20 cellular contexts compared by ENCODE assay signal in genomic region chr13:46756977-46757376, GRCh38. TPM values are rescaled to one million over a fixed set of nuclear protein-coding genes. Genes with fewer than 3 reads are reported as not detected.
DNase-seq lines count a peak whose midpoint lies in the region; ATAC-seq and TF ChIP-seq lines count a peak whose summit lies in the region.
"Had no signal": no experiment of that assay in that cellular context is flagged by ENCODE, and none has a peak within 500 bp of the region (broad histone marks: within the 10 kb centered on the region; RNA-seq: fewer than 3 reads in every experiment).

No MANE protein-coding gene starts in this region.

- H3K9me3 Mint-ChIP-seq in HFFc6 = no peaks in the 10 kb centered on the region
- H3K9me3 Mint-ChIP-seq: effector memory CD8-positive, alpha-beta T cell; IgD-negative memory B cell; nephron; stimulated activated effector memory CD8-positive, alpha-beta T cell treated with anti-CD3 and anti-CD28 coated beads, Interleukin-12 subunit alpha, Interleukin-12 subunit beta, amount 100 ng/mL, for 72 hours had no signal

- H3K36me3 Mint-ChIP-seq in HFFc6 (ENCODE audit: low read depth) = peaks cover 5% of the 10 kb centered on the region
- H3K36me3 Mint-ChIP-seq: IgD-negative memory B cell had no signal

- TF ChIP-seq CTCF in HFFc6 (IDR thresholded peaks at IDR 0.05) (no peak), VCaP (conservative IDR thresholded peaks at IDR 0.05) (no peak), fibroblast of the aortic adventitia (IDR thresholded peaks at IDR 0.05; ENCODE audit: insufficient read depth, low read length) (no peak), WERI-Rb-1 (IDR thresholded peaks at IDR 0.05; ENCODE audit: low read depth, low read length) (no peak)

- DNase-seq in HFFc6 (peak; percentile 4), fibroblast of the aortic adventitia (ENCODE audit: low read depth) (peak; percentile 71), stromal cell of bone marrow (ENCODE audit: low read depth) (peak; percentile 49), WERI-Rb-1 (no peak), GOT3 (lab: John Stamatoyannopoulos, UW) (no peak)
- DNase-seq: activated CD8-positive, alpha-beta memory T cell treated with anti-CD3 and anti-CD28 coated beads for 24 hours; activated effector memory CD4-positive, alpha-beta T cell treated with Interleukin-2 at 50 U/mL for 16 hours; anterior cingulate cortex; effector memory CD8-positive, alpha-beta T cell; GDM1; NCI-H1436 treated with DMSO at 0.1 percent for 48 hours; NCI-H524; stimulated activated CD4-positive, alpha-beta T cell treated with anti-CD3 and anti-CD28 coated beads, Interleukin-4, amount 100 ng/mL, for 4 hours; T-helper 9 cell had no signal

- H3K27me3 ChIP-seq in WERI-Rb-1 (ENCODE audit: insufficient read depth, low read depth, severe bottlenecking) = no peaks in the 10 kb centered on the region
- H3K27me3 ChIP-seq: vagina had no signal

- H3K4me3 ChIP-seq in fibroblast of the aortic adventitia (ENCODE audit: low read depth, low read length) (no peak overlapping the region), WERI-Rb-1 (ENCODE audit: low read depth, low read length) (no peak overlapping the region)
- H3K4me3 ChIP-seq: vagina had no signal

- no peak overlapping the region for H3K4me3 Mint-ChIP-seq in HFFc6
- H3K4me3 Mint-ChIP-seq: effector memory CD8-positive, alpha-beta T cell; nephron; stimulated activated effector memory CD8-positive, alpha-beta T cell treated with anti-CD3 and anti-CD28 coated beads, Interleukin-12 subunit alpha, Interleukin-12 subunit beta, amount 100 ng/mL, for 72 hours had no signal

- no peak overlapping the region for H3K27ac Mint-ChIP-seq in HFFc6
- H3K27ac Mint-ChIP-seq: effector memory CD8-positive, alpha-beta T cell; IgD-negative memory B cell; nephron; stimulated activated effector memory CD8-positive, alpha-beta T cell treated with anti-CD3 and anti-CD28 coated beads, Interleukin-12 subunit alpha, Interleukin-12 subunit beta, amount 100 ng/mL, for 72 hours had no signal

- H3K4me1 Mint-ChIP-seq in HFFc6 (ENCODE audit: low read depth) = peaks cover 11% of the 10 kb centered on the region; the same call in 1 of the 2 replicates

- H3K27ac ChIP-seq in VCaP (peak overlapping the region; percentile 90), WERI-Rb-1 (no peak overlapping the region)
- H3K27ac ChIP-seq: vagina had no signal

- no peaks in the 10 kb centered on the region for H3K9me3 ChIP-seq in WERI-Rb-1 (ENCODE audit: severe bottlenecking)
- H3K9me3 ChIP-seq: vagina had no signal

- no peaks in the 10 kb centered on the region for H3K36me3 ChIP-seq in WERI-Rb-1
- H3K36me3 ChIP-seq: vagina had no signal

- H3K27me3 Mint-ChIP-seq in HFFc6 (ENCODE audit: insufficient read depth) = peaks cover 9% of the 10 kb centered on the region

- ATAC-seq in GM21381 (IDR thresholded peaks at IDR 0.05; ENCODE audit: unreplicated experiment) = no peak
- ATAC-seq: effector memory CD8-positive, alpha-beta T cell; stimulated activated effector memory CD8-positive, alpha-beta T cell treated with anti-CD3 and anti-CD28 coated beads, Interleukin-12 subunit alpha, Interleukin-12 subunit beta, amount 100 ng/mL, for 72 hours had no signal

RNA-seq across cellular contexts. Expression of gene ESD, which starts 40.0 kb away (rescaled TPM):
- 100 to 1,000 TPM in 5 of 6 experiments, 10 to 100 TPM in 1; 97.7 to 116 (median 104) TPM for total RNA-seq in HFFc6 (2021; fragmentation: NEBNext Ultra II Directional; extraction: Animal tissue kit (Norgen Biotek cat#: 25700))
- 141 and 176 TPM in 2 replicates for total RNA-seq in fibroblast of the aortic adventitia (ENCODE audit: low replicate concordance)

Comparison
In these comparisons a context has a peak if more than half of its experiments do, and no peak if none do; other contexts are left out.
1. DNase-seq: peak in HFFc6 (single experiment), fibroblast of the aortic adventitia (single experiment) and stromal cell of bone marrow (single experiment); none in WERI-Rb-1 (single experiment) and GOT3 (single experiment).